15 cellular contexts compared by ENCODE assay signal in genomic region chr7:84100866-84101265, GRCh38.
A peak's percentile ranks its signal among the peaks of the same experiment; 100 is the strongest.
DNase-seq lines count a peak whose midpoint lies in the region; ATAC-seq and TF ChIP-seq lines count a peak whose summit lies in the region.
"Had no signal": no experiment of that assay in that cellular context is flagged by ENCODE, and none has a peak within 500 bp of the region (broad histone marks: within the 10 kb centered on the region; RNA-seq: fewer than 3 reads in every experiment).

No MANE protein-coding gene starts in this region.

- H3K9me3 Mint-ChIP-seq in HFFc6 = no peaks in the 10 kb centered on the region
- H3K9me3 Mint-ChIP-seq: activated B cell treated with CpG ODN at 0.5 μM for 24 hours had no signal

- no peak overlapping the region for H3K27ac ChIP-seq in aorta (ENCODE audit: low read depth in 1 of 2, low read length in 2 of 2)

- H3K4me3 ChIP-seq in AG09309 (ENCODE audit: control insufficient read depth, low read depth, low read length) = no peak overlapping the region
- H3K4me3 ChIP-seq in kidney epithelial cell (ENCODE audit: low read depth, low read length) = no peak overlapping the region
- H3K4me3 ChIP-seq in aorta (ENCODE audit: low read length in 2 of 2) = no peak overlapping the region

- H3K27ac Mint-ChIP-seq in HFFc6 = no peak overlapping the region
- H3K27ac Mint-ChIP-seq: activated B cell treated with CpG ODN at 0.5 μM for 24 hours, immature natural killer cell had no signal

- 84 to 87% methylated on average over 1 of the region's 1 CpG for WGBS in aorta, 2 donors

- TF ChIP-seq CTCF in AG09309 (IDR thresholded peaks at IDR 0.05; ENCODE audit: control insufficient read depth, insufficient read depth, low read depth, low read length, missing control alignments) (peak; percentile 18), HFFc6 (IDR thresholded peaks at IDR 0.05) (peak; percentile 47; the same call in 1 of the 2 replicates), kidney epithelial cell (IDR thresholded peaks at IDR 0.05; ENCODE audit: insufficient read depth, low read length, poor library complexity, severe bottlenecking) (no peak)

- peaks cover 5% of the 10 kb centered on the region; the same call in 1 of the 2 replicates for H3K36me3 Mint-ChIP-seq in HFFc6 (ENCODE audit: low read depth)
- H3K36me3 Mint-ChIP-seq: immature natural killer cell had no signal

- peaks cover 11% of the 10 kb centered on the region for H3K4me1 Mint-ChIP-seq in HFFc6 (ENCODE audit: low read depth)
- H3K4me1 Mint-ChIP-seq: activated B cell treated with CpG ODN at 0.5 μM for 24 hours had no signal

- H3K27me3 Mint-ChIP-seq in HFFc6 (ENCODE audit: insufficient read depth) = no peaks in the 10 kb centered on the region
- H3K27me3 Mint-ChIP-seq: activated B cell treated with CpG ODN at 0.5 μM for 24 hours had no signal

- H3K4me3 Mint-ChIP-seq in HFFc6 = no peak overlapping the region
- H3K4me3 Mint-ChIP-seq: activated B cell treated with CpG ODN at 0.5 μM for 24 hours, immature natural killer cell had no signal

- H3K36me3 ChIP-seq in kidney epithelial cell (ENCODE audit: control insufficient read depth, insufficient read depth, low read length) (no peaks in the 10 kb centered on the region), aorta (ENCODE audit: control insufficient read depth in 1 of 2, insufficient read depth in 2 of 2, low read length in 1 of 2) (no peaks in the 10 kb centered on the region)

- no peak for DNase-seq in AG09309 (ENCODE audit: low read depth)
- DNase-seq in HFFc6 = peak; percentile 22
- DNase-seq in astrocyte of the hippocampus (ENCODE audit: low read depth, low spot score) = peak; percentile 29
- DNase-seq in kidney epithelial cell (ENCODE audit: low read depth) = peak; percentile 37
- DNase-seq in NOMO-1 treated with DMSO at 0.1 percent for 48 hours (lab: John Stamatoyannopoulos, UW; ENCODE audit: unreplicated experiment) = no peak
- DNase-seq in aorta = no peak
- DNase-seq in T-helper 2 cell = no peak
- DNase-seq in LoVo (ENCODE audit: low spot score) = no peak
- DNase-seq: activated B cell treated with CpG ODN at 0.5 μM for 24 hours; activated effector memory CD4-positive, alpha-beta T cell treated with anti-CD3 and anti-CD28 coated beads, Interleukin-2, amount 50 U/mL, for 16 hours; COR-L47; effector CD4-positive, alpha-beta T cell; immature natural killer cell; MM.1S; posterior cingulate gyrus had no signal

- H3K4me1 ChIP-seq in aorta (ENCODE audit: control insufficient read depth in 1 of 2, insufficient read depth in 2 of 2, low read length in 2 of 2) = no peaks in the 10 kb centered on the region

- ATAC-seq in aorta (ENCODE audit: low FRiP score) = no peak

- no peaks in the 10 kb centered on the region for H3K9me3 ChIP-seq in aorta (ENCODE audit: control insufficient read depth, low read length)

- no peaks in the 10 kb centered on the region for H3K27me3 ChIP-seq in kidney epithelial cell (ENCODE audit: control insufficient read depth, insufficient read depth, low read length)
- H3K27me3 ChIP-seq in aorta (ENCODE audit: control insufficient read depth in 1 of 2, insufficient read depth in 2 of 2, low read length in 1 of 2) = no peaks in the 10 kb centered on the region

- intact Hi-C loops in aorta (cut with DNase I) = no loop called here

Comparison
In these comparisons a context has a peak if more than half of its experiments do, and no peak if none do; other contexts are left out.
1. DNase-seq: peak in HFFc6 (single experiment), astrocyte of the hippocampus (single experiment) and kidney epithelial cell (single experiment); none in AG09309 (single experiment), NOMO-1 treated with DMSO at 0.1 percent for 48 hours (single experiment), aorta (0 of 2), T-helper 2 cell (0 of 5) and LoVo (single experiment).